ENCODE assay signal across 18 cellular contexts in genomic region chr7:157703534-157704195, GRCh38.
DNase-seq lines count a peak whose midpoint lies in the region; ATAC-seq, FAIRE-seq and TF ChIP-seq lines count a peak whose summit lies in the region.
"Had no signal": no experiment of that assay in that cellular context is flagged by ENCODE, and none has a peak within 500 bp of the region (broad histone marks: within the 10 kb centered on the region; RNA-seq: fewer than 3 reads in every experiment).

No MANE protein-coding gene starts in this region.

- H3K9ac ChIP-seq in HepG2 (ENCODE audit: insufficient read depth, low read depth, low read length): no peak overlapping the region
- H3K9ac ChIP-seq: BLaER1 treated with 17β-estradiol and CSF1 and Interleukin-3, amounts not matched to agents 10 nM and 100 nM had no signal

- TF ChIP-seq POLR2A in HepG2 (IDR thresholded peaks at IDR 0.05; ENCODE audit: insufficient read depth in 1 of 2, low read depth in 2 of 2, low read length in 2 of 2): no peak

- no peak for TF ChIP-seq RAD21 in HepG2 (CRISPR knock-in tag; IDR thresholded peaks at IDR 0.05)

- H3K4me1 Mint-ChIP-seq in activated naive CD4-positive, alpha-beta T cell treated with anti-CD3 and anti-CD28 coated beads, Interleukin-2, amount 10 ng/mL, durations not matched to agents 7 days and 5 days: no peaks in the 10 kb centered on the region
- no peaks in the 10 kb centered on the region for H3K4me1 Mint-ChIP-seq in activated naive CD4-positive, alpha-beta T cell treated with anti-CD3 and anti-CD28 coated beads for 36 hours (ENCODE audit: low read depth)
- H3K4me1 Mint-ChIP-seq: CD8-positive, alpha-beta memory T cell had no signal

- POLR2A ChIA-PET in HepG2 (lab: Yijun Ruan, JAX): no interaction called here

- no peaks in the 10 kb centered on the region for H3K36me3 Mint-ChIP-seq in activated naive CD4-positive, alpha-beta T cell treated with anti-CD3 and anti-CD28 coated beads, Interleukin-2, amount 10 ng/mL, durations not matched to agents 7 days and 5 days
- H3K36me3 Mint-ChIP-seq in activated naive CD4-positive, alpha-beta T cell treated with anti-CD3 and anti-CD28 coated beads for 36 hours (ENCODE audit: low read depth): no peaks in the 10 kb centered on the region
- H3K36me3 Mint-ChIP-seq: CD8-positive, alpha-beta memory T cell had no signal

- DNase-seq in activated naive CD4-positive, alpha-beta T cell treated with anti-CD3 and anti-CD28 coated beads, Interleukin-2, amount 10 ng/mL, durations not matched to agents 7 days and 5 days: peak; percentile 3
- DNase-seq in activated naive CD4-positive, alpha-beta T cell treated with anti-CD3 and anti-CD28 coated beads for 36 hours: no peak
- peak; percentile 29 for DNase-seq in islet precursor cell
- peak; percentile 60 for DNase-seq in posterior vena cava (ENCODE audit: low spot score)
- DNase-seq in occipital lobe (lab: John Stamatoyannopoulos, UW): no peak
- DNase-seq in HepG2 (ENCODE audit: low spot score): no peak
- no peak for DNase-seq in NCI-H226
- DNase-seq: DMS79 treated with DMSO at 0.1 percent for 48 hours, MV-4-11, NCI-H1417, NCI-H187 treated with DMSO at 0.1 percent for 48 hours, NCI-H446, NCI-H69, PC-3 had no signal

- H3K27ac Mint-ChIP-seq in activated naive CD4-positive, alpha-beta T cell treated with anti-CD3 and anti-CD28 coated beads, Interleukin-2, amount 10 ng/mL, durations not matched to agents 7 days and 5 days: no peak overlapping the region
- H3K27ac Mint-ChIP-seq in activated naive CD4-positive, alpha-beta T cell treated with anti-CD3 and anti-CD28 coated beads for 36 hours: no peak overlapping the region
- H3K27ac Mint-ChIP-seq: CD8-positive, alpha-beta memory T cell had no signal

- TF ChIP-seq CTCF in HepG2 (CRISPR knock-in tag; IDR thresholded peaks at IDR 0.05): no peak

- CTCF ChIA-PET in activated naive CD4-positive, alpha-beta T cell treated with anti-CD3 and anti-CD28 coated beads, Interleukin-2, amount 10 ng/mL, durations not matched to agents 7 days and 5 days (lab: Charles Lee): no interaction called here
- CTCF ChIA-PET in activated naive CD4-positive, alpha-beta T cell treated with anti-CD3 and anti-CD28 coated beads for 36 hours (lab: Charles Lee): interaction anchor here (0.6 kb wide), 1 partner anchor 383 kb away, joined by 5 read pairs; no protein-coding TSS in a partner anchor
- CTCF ChIA-PET in HepG2 (lab: Yijun Ruan, JAX; ENCODE audit: low intra/inter-chr PET ratio, low total read pairs): no interaction called here

- in situ Hi-C loops in HepG2 (cut with HindIII; ENCODE audit: extremely low pct_ligation_motif_present, low pct_unique_long_range_greater_than_20kb): no loop called here

- no TSS peak for BruUV-seq in HepG2 (replicated peaks; lab: Mats Ljungman, UMichigan)

- H3K9me3 ChIP-seq in HepG2 (ENCODE audit: low read length): no peaks in the 10 kb centered on the region
- H3K9me3 ChIP-seq: BLaER1 treated with 17β-estradiol and CSF1 and Interleukin-3, amounts not matched to agents 10 nM and 100 nM had no signal

- H3K4me2 ChIP-seq in HepG2 (ENCODE audit: low read depth, low read length): no peak overlapping the region
- H3K4me2 ChIP-seq: BLaER1 treated with 17β-estradiol and CSF1 and Interleukin-3, amounts not matched to agents 10 nM and 100 nM had no signal

- peaks cover 7 to 76% of the 10 kb centered on the region in 2 experiments; a peak in 4 of 5 replicates for H3K27me3 ChIP-seq in HepG2 (ENCODE audit: control insufficient read depth in 1 of 2, insufficient read depth in 2 of 2, low read length in 2 of 2)

- no peak overlapping the region for H2AFZ ChIP-seq in HepG2 (ENCODE audit: low read length)

- no peak overlapping the region for H3K4me3 Mint-ChIP-seq in activated naive CD4-positive, alpha-beta T cell treated with anti-CD3 and anti-CD28 coated beads, Interleukin-2, amount 10 ng/mL, durations not matched to agents 7 days and 5 days
- H3K4me3 Mint-ChIP-seq in activated naive CD4-positive, alpha-beta T cell treated with anti-CD3 and anti-CD28 coated beads for 36 hours: no peak overlapping the region
- H3K4me3 Mint-ChIP-seq: CD8-positive, alpha-beta memory T cell had no signal

- H3K4me1 ChIP-seq in HepG2 (ENCODE audit: insufficient read depth, low read length): no peaks in the 10 kb centered on the region
- H3K4me1 ChIP-seq: BLaER1 treated with 17β-estradiol and CSF1 and Interleukin-3, amounts not matched to agents 10 nM and 100 nM had no signal

- H3K9me3 Mint-ChIP-seq in activated naive CD4-positive, alpha-beta T cell treated with anti-CD3 and anti-CD28 coated beads, Interleukin-2, amount 10 ng/mL, durations not matched to agents 7 days and 5 days: no peaks in the 10 kb centered on the region
- H3K9me3 Mint-ChIP-seq in activated naive CD4-positive, alpha-beta T cell treated with anti-CD3 and anti-CD28 coated beads for 36 hours: no peaks in the 10 kb centered on the region
- H3K9me3 Mint-ChIP-seq: CD8-positive, alpha-beta memory T cell had no signal

- peaks cover 77% of the 10 kb centered on the region for H3K27me3 Mint-ChIP-seq in activated naive CD4-positive, alpha-beta T cell treated with anti-CD3 and anti-CD28 coated beads, Interleukin-2, amount 10 ng/mL, durations not matched to agents 7 days and 5 days
- H3K27me3 Mint-ChIP-seq in activated naive CD4-positive, alpha-beta T cell treated with anti-CD3 and anti-CD28 coated beads for 36 hours (ENCODE audit: low read depth): peaks cover 40% of the 10 kb centered on the region

- no peak overlapping the region for H3K4me3 ChIP-seq in HepG2 (replicated peaks in 1 of 3; ENCODE audit: insufficient read depth in 1 of 3, low read depth in 2 of 3, low read length in 3 of 3)
- H3K4me3 ChIP-seq: BLaER1 treated with 17β-estradiol and CSF1 and Interleukin-3, amounts not matched to agents 10 nM and 100 nM had no signal

- WGBS in HepG2 (ENCODE audit: low lambda C conversion rate): 43% methylated on average over 15 of the region's 21 CpGs

- no peak for ATAC-seq in HepG2
- ATAC-seq: PC-3 had no signal

- FAIRE-seq in HepG2 (lab: Jason Lieb, UNC): no peak
- FAIRE-seq: A204.1, H54 had no signal

- H3K36me3 ChIP-seq in HepG2 (replicated peaks in 1 of 2; ENCODE audit: control insufficient read depth in 1 of 2, insufficient read depth in 2 of 2, low read length in 2 of 2): no peaks in the 10 kb centered on the region
- H3K36me3 ChIP-seq: BLaER1 treated with 17β-estradiol and CSF1 and Interleukin-3, amounts not matched to agents 10 nM and 100 nM had no signal

- H3K27ac ChIP-seq in HepG2 (ENCODE audit: extremely low read length, insufficient read depth, low read length): no peak overlapping the region
- H3K27ac ChIP-seq: BLaER1 treated with 17β-estradiol and CSF1 and Interleukin-3, amounts not matched to agents 10 nM and 100 nM had no signal

- H3K79me2 ChIP-seq in HepG2 (ENCODE audit: insufficient read depth, low read length): no peaks in the 10 kb centered on the region

- peaks cover 21% of the 10 kb centered on the region; the same call in 1 of the 2 replicates for H4K20me1 ChIP-seq in HepG2 (ENCODE audit: insufficient read depth, low read length)

- intact Hi-C loops in activated naive CD4-positive, alpha-beta T cell treated with anti-CD3 and anti-CD28 coated beads for 36 hours (cut with micrococcal nuclease): no loop called here
- intact Hi-C loops in posterior vena cava (cut with DNase I): no loop called here
- intact Hi-C loops in HepG2 (cut with micrococcal nuclease; ENCODE audit: unreplicated experiment): no loop called here

- TF ChIP-seq EP300 in HepG2 (IDR thresholded peaks at IDR 0.05; ENCODE audit: low read depth in 2 of 2, low read length in 2 of 2) (no peak), HepG2 (CRISPR knock-in tag; IDR thresholded peaks at IDR 0.05; ENCODE audit: borderline replicate concordance) (no peak)

TF ChIP-seq in HepG2, 621 proteins besides CTCF, POLR2A, EP300 and RAD21:
- no peak for TF ChIP-seq ZNF747 (CRISPR knock-in tag; IDR thresholded peaks at IDR 0.05; ENCODE audit: borderline replicate concordance)
- no peak for TF ChIP-seq ZFP36 (IDR thresholded peaks at IDR 0.05; ENCODE audit: borderline replicate concordance, low read depth, low read length, partially characterized antibody)
- TF ChIP-seq TOE1 (CRISPR knock-in tag; IDR thresholded peaks at IDR 0.05): no peak
- TF ChIP-seq ZFP91 (CRISPR knock-in tag; IDR thresholded peaks at IDR 0.05; ENCODE audit: borderline replicate concordance): no peak
- no peak for TF ChIP-seq RFX5 (IDR thresholded peaks at IDR 0.05; ENCODE audit: low read depth, low read length)
- no peak for TF ChIP-seq AGO2 (optimal IDR thresholded peaks at IDR 0.05; ENCODE audit: low read depth, low read length)
- TF ChIP-seq ZNF235 (CRISPR knock-in tag; IDR thresholded peaks at IDR 0.05; ENCODE audit: borderline replicate concordance): no peak
- no peak for TF ChIP-seq ZNF263 (CRISPR knock-in tag; IDR thresholded peaks at IDR 0.05)
- TF ChIP-seq MIER3 (CRISPR knock-in tag; IDR thresholded peaks at IDR 0.05; ENCODE audit: borderline replicate concordance): no peak
- TF ChIP-seq ZNF766 (CRISPR knock-in tag; IDR thresholded peaks at IDR 0.05; ENCODE audit: borderline replicate concordance): no peak

Comparison
In these comparisons a context has a peak if more than half of its experiments do, and no peak if none do; other contexts are left out.
1. DNase-seq: peak in activated naive CD4-positive, alpha-beta T cell treated with anti-CD3 and anti-CD28 coated beads, Interleukin-2, amount 10 ng/mL, durations not matched to agents 7 days and 5 days (single experiment), islet precursor cell (single experiment) and posterior vena cava (single experiment); none in activated naive CD4-positive, alpha-beta T cell treated with anti-CD3 and anti-CD28 coated beads for 36 hours (single experiment), occipital lobe (single experiment), HepG2 (single experiment) and NCI-H226 (single experiment).